In the genomic region with DNA sequence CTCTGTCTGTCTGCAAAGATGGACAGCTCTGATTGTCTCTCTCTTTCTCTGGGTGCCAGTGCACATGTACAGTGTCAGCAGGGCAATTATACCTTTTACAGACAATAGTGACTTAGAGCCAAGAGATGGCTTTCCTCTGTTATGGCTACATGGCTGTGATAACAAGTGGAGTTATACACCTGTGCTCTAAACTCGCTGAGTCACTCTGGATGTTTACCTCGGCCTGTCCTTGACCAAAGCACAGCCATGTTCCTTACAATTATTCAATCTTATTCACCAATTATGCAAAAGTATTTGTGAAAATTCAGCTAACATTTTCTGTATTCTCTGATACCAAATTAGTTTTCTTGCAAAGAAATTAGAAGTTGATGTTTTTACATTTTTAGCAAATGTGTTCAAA, we compare ENCODE assay signal across 1 cellular context.
TF ChIP-seq lines count a peak whose summit lies in the region.

No MANE protein-coding gene starts in this region.

TF ChIP-seq in GM23338, 12 proteins besides CTCF, POLR2A, EP300 and RAD21 (continued from another document):
- TF ChIP-seq, protein P1, sequence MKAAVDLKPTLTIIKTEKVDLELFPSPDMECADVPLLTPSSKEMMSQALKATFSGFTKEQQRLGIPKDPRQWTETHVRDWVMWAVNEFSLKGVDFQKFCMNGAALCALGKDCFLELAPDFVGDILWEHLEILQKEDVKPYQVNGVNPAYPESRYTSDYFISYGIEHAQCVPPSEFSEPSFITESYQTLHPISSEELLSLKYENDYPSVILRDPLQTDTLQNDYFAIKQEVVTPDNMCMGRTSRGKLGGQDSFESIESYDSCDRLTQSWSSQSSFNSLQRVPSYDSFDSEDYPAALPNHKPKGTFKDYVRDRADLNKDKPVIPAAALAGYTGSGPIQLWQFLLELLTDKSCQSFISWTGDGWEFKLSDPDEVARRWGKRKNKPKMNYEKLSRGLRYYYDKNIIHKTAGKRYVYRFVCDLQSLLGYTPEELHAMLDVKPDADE (IDR thresholded peaks at IDR 0.05) = no peak
